In genomic region chr2:12155308-12156061, GRCh38 we compare ENCODE assay signal across 12 cellular contexts.
DNase-seq lines count a peak whose midpoint lies in the region; ATAC-seq and TF ChIP-seq lines count a peak whose summit lies in the region.
"Had no signal": no experiment of that assay in that cellular context is flagged by ENCODE, and none has a peak within 500 bp of the region (broad histone marks: within the 10 kb centered on the region; RNA-seq: fewer than 3 reads in every experiment).

No MANE protein-coding gene starts in this region.

- 33% methylated on average over 6 of the region's 6 CpGs for WGBS in esophagus muscularis mucosa

- peaks cover 5% of the 10 kb centered on the region for H3K4me1 ChIP-seq in Panc1 (ENCODE audit: control insufficient read depth, insufficient read depth, low read length)
- H3K4me1 ChIP-seq in esophagus muscularis mucosa = peaks cover 12 to 20% (median 18%) of the 10 kb centered on the region in 4 donors

- H3K4me3 ChIP-seq in Panc1 (ENCODE audit: low read depth in 2 of 2, low read length in 2 of 2) = no peak overlapping the region
- H3K4me3 ChIP-seq in esophagus muscularis mucosa = no peak overlapping the region
- H3K4me3 ChIP-seq: skin epidermis had no signal

- H3K9me3 ChIP-seq in Panc1 (ENCODE audit: control insufficient read depth, insufficient read depth, low read depth, low read length) (no peaks in the 10 kb centered on the region), esophagus muscularis mucosa (no peaks in the 10 kb centered on the region)

- POLR2A ChIA-PET in Panc1 (lab: Charles Lee) = no interaction called here

- no peaks in the 10 kb centered on the region for H3K27me3 ChIP-seq in Panc1 (ENCODE audit: control insufficient read depth, insufficient read depth, low read length)
- no peaks in the 10 kb centered on the region for H3K27me3 ChIP-seq in esophagus muscularis mucosa

- ATAC-seq in Panc1 = peak; percentile 76
- no peak for ATAC-seq in HG02759 (IDR thresholded peaks at IDR 0.05; ENCODE audit: unreplicated experiment)
- ATAC-seq in HG02798 (IDR thresholded peaks at IDR 0.05; ENCODE audit: poor library complexity, unreplicated experiment) = no peak

- H3K27ac ChIP-seq in Panc1 (ENCODE audit: low read length) (peak overlapping the region; percentile 39), esophagus muscularis mucosa (replicated peaks in 1 of 4) (peak overlapping the region in 3 of 4 donors; percentile 22 to 44 (median 41))

- DNase-seq in ELR (ENCODE audit: low read depth) (peak; percentile 87), Panc1 (ENCODE audit: low read depth, low spot score) (peak; percentile 57), esophagus muscularis mucosa (ENCODE audit: extremely low spot score) (no peak), non-pigmented ciliary epithelial cell (ENCODE audit: low read depth) (peak; percentile 70), NCI-H128 (lab: John Stamatoyannopoulos, UW; ENCODE audit: unreplicated experiment) (no peak)
- DNase-seq in stimulated activated CD4-positive, alpha-beta T cell treated with anti-CD3 and anti-CD28 coated beads, Interleukin-2, amount 100 ng/mL, for 48 hours = no peak
- DNase-seq: activated naive CD4-positive, alpha-beta T cell; DMS153; NCI-H2029 had no signal

- TF ChIP-seq CTCF in Panc1 (IDR thresholded peaks at IDR 0.05) = no peak
- TF ChIP-seq CTCF in esophagus muscularis mucosa (IDR thresholded peaks at IDR 0.05) = no peak

- no peak for TF ChIP-seq POLR2A in esophagus muscularis mucosa (IDR thresholded peaks at IDR 0.05; ENCODE audit: low read depth)

- in situ Hi-C loops in Panc1 (cut with HindIII; ENCODE audit: low pct_unique_long_range_greater_than_20kb, low sequenced_read_pairs) = no loop called here

- no peak for TF ChIP-seq EP300 in esophagus muscularis mucosa (IDR thresholded peaks at IDR 0.05)

- intact Hi-C loops in Panc1 (cut with micrococcal nuclease; ENCODE audit: unreplicated experiment) = no loop called here
- intact Hi-C loops in esophagus muscularis mucosa (cut with DNase I) = no loop called here

- CTCF ChIA-PET in Panc1 (lab: Charles Lee) = no interaction called here

- H3K36me3 ChIP-seq in Panc1 (ENCODE audit: control insufficient read depth, insufficient read depth, low read length) (no peaks in the 10 kb centered on the region), esophagus muscularis mucosa (no peaks in the 10 kb centered on the region)

- BruUV-seq in Panc1 (replicated peaks; lab: Mats Ljungman, UMichigan) = no TSS peak

Comparison
In these comparisons a context has a peak if more than half of its experiments do, and no peak if none do; other contexts are left out.
1. DNase-seq: peak in ELR (single experiment), Panc1 (single experiment) and non-pigmented ciliary epithelial cell (single experiment); none in esophagus muscularis mucosa (single experiment), NCI-H128 (single experiment) and stimulated activated CD4-positive, alpha-beta T cell treated with anti-CD3 and anti-CD28 coated beads, Interleukin-2, amount 100 ng/mL, for 48 hours (0 of 2).